Comparison of ENCODE assay signal across 8 cellular contexts in genomic region chr14:88551094-88551870, GRCh38. TPM values are rescaled to one million over a fixed set of nuclear protein-coding genes. Genes with fewer than 3 reads are reported as not detected.
DNase-seq lines count a peak whose midpoint lies in the region; ATAC-seq and TF ChIP-seq lines count a peak whose summit lies in the region.

No MANE protein-coding gene starts in this region.

- H3K4me3 ChIP-seq in GM08714 (ENCODE audit: low read length) (peak overlapping the region; percentile 64; the same call in 1 of the 2 replicates), epithelial cell of esophagus (ENCODE audit: low read length) (peak overlapping the region; percentile 80)

- DNase-seq in NCI-H1930 (lab: John Stamatoyannopoulos, UW): peak; percentile 63 to 73
- peak; percentile 88 for DNase-seq in activated CD8-positive, alpha-beta memory T cell treated with anti-CD3 and anti-CD28 coated beads for 24 hours
- peak; percentile 88 for DNase-seq in epithelial cell of esophagus (ENCODE audit: low read depth)
- DNase-seq in mesenteric fat pad (ENCODE audit: low spot score): peak; percentile 92
- DNase-seq in stimulated activated CD4-positive, alpha-beta T cell treated with anti-CD3 and anti-CD28 coated beads, TNF-alpha, amount 100 ng/mL, for 4 hours (ENCODE audit: low read depth in 3 of 3): peak in 2 of 3 experiments; percentile 33 to 47
- DNase-seq in germinal center (ENCODE audit: low spot score): no peak

- no peak for ATAC-seq in GM18858 (IDR thresholded peaks at IDR 0.05; ENCODE audit: unreplicated experiment)

- TF ChIP-seq CTCF in epithelial cell of esophagus (IDR thresholded peaks at IDR 0.05; ENCODE audit: insufficient read depth, low read depth, low read length, missing control alignments): peak; percentile 43

RNA-seq across cellular contexts. Expression of gene PTPN21, which starts 3.5 kb away (rescaled TPM):
- total RNA-seq in mesenteric fat pad: 27.7 TPM

RNA-seq across cellular contexts. Expression of gene ZC3H14, which starts 11.6 kb away (rescaled TPM):
- total RNA-seq in mesenteric fat pad: 50.8 TPM
